ENCODE assay signal across 26 cellular contexts in genomic region chr7:65925040-65925439, GRCh38.
"Had no signal": no experiment of that assay in that cellular context is flagged by ENCODE, and none has a peak within 500 bp of the region (broad histone marks: within the 10 kb centered on the region; RNA-seq: fewer than 3 reads in every experiment).

No MANE protein-coding gene starts in this region.

- H3K9ac ChIP-seq: KMS-11, SK-N-SH had no signal

- H3K9me3 ChIP-seq: SK-N-SH had no signal

- FAIRE-seq: HTR-8/SVneo had no signal

- H3K27ac ChIP-seq: HL-60, KMS-11, RWPE1 had no signal

- DNase-seq: IMR-90, Kasumi-1, NCI-H1092, NCI-H1105 treated with DMSO at 0.1 percent for 48 hours, NCI-H1417 treated with DMSO at 0.1 percent for 48 hours, NCI-H146, NCI-H1694 treated with DMSO at 0.1 percent for 48 hours, NCI-H1930, NCI-H2081, NCI-H2107, NCI-H2171, NCI-H226, NCI-H446, NCI-H510A, NCI-H524 treated with DMSO at 0.1 percent for 48 hours, NCI-H69, NCI-H774, PC-3, SHP77, SK-N-SH, SW 1271 had no signal

- ATAC-seq: Panc1, PC-3 had no signal

- H3K4me2 ChIP-seq: KMS-11, SK-N-SH had no signal
